8 cellular contexts compared by ENCODE assay signal in genomic region chr17:28384281-28385036, GRCh38. TPM values are rescaled to one million over a fixed set of nuclear protein-coding genes. Genes with fewer than 3 reads are reported as not detected.
DNase-seq lines count a peak whose midpoint lies in the region; ATAC-seq and TF ChIP-seq lines count a peak whose summit lies in the region.

No MANE protein-coding gene starts in this region.

- intact Hi-C loops in body of pancreas (cut with DNase I) = no loop called here

- H3K27me3 ChIP-seq in body of pancreas = no peaks in the 10 kb centered on the region

- H3K4me1 Mint-ChIP-seq in T-helper 17 cell (peaks cover 22% of the 10 kb centered on the region), memory B cell (peaks cover 15% of the 10 kb centered on the region)

- no peaks in the 10 kb centered on the region for H3K9me3 ChIP-seq in T-helper 17 cell (ENCODE audit: control insufficient read depth, low read length, poor library complexity, severe bottlenecking)
- H3K9me3 ChIP-seq in body of pancreas = no peaks in the 10 kb centered on the region

- peak; percentile 81 for ATAC-seq in HG03135 (IDR thresholded peaks at IDR 0.05; ENCODE audit: unreplicated experiment)
- peak; percentile 94 for ATAC-seq in T-helper 17 cell
- ATAC-seq in body of pancreas = peak; percentile 96
- peak; percentile 85 for ATAC-seq in memory B cell (ENCODE audit: low read depth)
- ATAC-seq in GM18870 (IDR thresholded peaks at IDR 0.05; ENCODE audit: unreplicated experiment) = no peak

- TF ChIP-seq POLR2A in body of pancreas (IDR thresholded peaks at IDR 0.05) = peak; percentile 69 to 88 (median 85)

- no peak for TF ChIP-seq CTCF in GM12864 (IDR thresholded peaks at IDR 0.05; ENCODE audit: low read depth, low read length, missing control alignments)
- peak in 2 of 7 experiments; percentile 5 to 14 for TF ChIP-seq CTCF in body of pancreas (IDR thresholded peaks at IDR 0.05)

- H3K4me3 Mint-ChIP-seq in T-helper 17 cell = peak overlapping the region; percentile 94
- H3K4me3 Mint-ChIP-seq in memory B cell = peak overlapping the region; percentile 92

- H3K27ac Mint-ChIP-seq in T-helper 17 cell = peak overlapping the region; percentile 91
- H3K27ac Mint-ChIP-seq in memory B cell = peak overlapping the region; percentile 35

- peak overlapping the region; percentile 66 to 85 (median 79) for H3K27ac ChIP-seq in body of pancreas

- peak overlapping the region; percentile 67 for H3K4me3 ChIP-seq in GM12864 (ENCODE audit: low read depth, low read length)
- peak overlapping the region; percentile 50 to 51 for H3K4me3 ChIP-seq in body of pancreas

- peaks cover 34% of the 10 kb centered on the region for H3K4me1 ChIP-seq in body of pancreas

- no peak for DNase-seq in GM12864 (ENCODE audit: low read depth)
- peak in 2 of 3 donors; percentile 46 for DNase-seq in T-helper 17 cell
- peak; percentile 90 to 93 (median 93) for DNase-seq in body of pancreas
- DNase-seq in memory B cell (ENCODE audit: low spot score in 2 of 2) = no peak
- peak; percentile 52 for DNase-seq in stimulated activated CD8-positive, alpha-beta memory T cell treated with anti-CD3 and anti-CD28 coated beads, Interleukin-4, amount 100 ng/mL, for 24 hours (ENCODE audit: low read depth)
- DNase-seq in NCI-H128 (lab: John Stamatoyannopoulos, UW; ENCODE audit: unreplicated experiment) = no peak

- peaks cover 0 to 12% of the 10 kb centered on the region in 2 donors for H3K36me3 ChIP-seq in body of pancreas (replicated peaks in 1 of 2; ENCODE audit: insufficient read depth in 1 of 2, low read depth in 2 of 2)

- H3K9me3 Mint-ChIP-seq in memory B cell = no peaks in the 10 kb centered on the region

- 2 to 22% methylated on average over 12 to 56 of the region's 56 CpGs for WGBS in body of pancreas, 2 donors

- no peaks in the 10 kb centered on the region for H3K27me3 Mint-ChIP-seq in T-helper 17 cell
- H3K27me3 Mint-ChIP-seq in memory B cell = peaks cover 10% of the 10 kb centered on the region

- H3K36me3 Mint-ChIP-seq in T-helper 17 cell (ENCODE audit: low read depth) (peaks cover 2% of the 10 kb centered on the region), memory B cell (peaks cover 12% of the 10 kb centered on the region)

RNA-seq across cellular contexts. Expression of gene SARM1, which starts 13.0 kb away (rescaled TPM):
- total RNA-seq in T-helper 17 cell = 10 to 100 TPM; 24.4 to 26.1 TPM
- 10 to 100 TPM; 13.7 to 33.9 TPM for total RNA-seq in body of pancreas

RNA-seq across cellular contexts. Expression of gene VTN, which starts 14.4 kb away (rescaled TPM):
- total RNA-seq in T-helper 17 cell (under 1 TPM in 1 of 2 donors, not detected in 1; 0.90 TPM), body of pancreas (1 to 10 TPM; 4.2 to 6.6 TPM)

RNA-seq across cellular contexts. Expression of gene SEBOX, which starts 19.5 kb away (rescaled TPM):
- total RNA-seq in T-helper 17 cell (not detected), body of pancreas (not detected)

RNA-seq across cellular contexts. Expression of gene SLC46A1, which starts 21.6 kb away (rescaled TPM):
- total RNA-seq in T-helper 17 cell (under 1 TPM; 0.50 to 0.99 TPM), body of pancreas (10 to 100 TPM in 1 of 2 donors, 1 to 10 TPM in 1; 8.6 to 17.6 TPM)

RNA-seq across cellular contexts. Expression of gene POLDIP2, which starts 27.1 kb away (rescaled TPM):
- 10 to 100 TPM; 24.6 to 30.7 TPM for total RNA-seq in T-helper 17 cell
- total RNA-seq in body of pancreas = 10 to 100 TPM; 50.8 to 54.4 TPM

Comparison
In these comparisons a context has a peak if more than half of its experiments do, and no peak if none do; other contexts are left out.
1. DNase-seq: peak in T-helper 17 cell (2 of 3), body of pancreas (4 of 4) and stimulated activated CD8-positive, alpha-beta memory T cell treated with anti-CD3 and anti-CD28 coated beads, Interleukin-4, amount 100 ng/mL, for 24 hours (single experiment); none in GM12864 (single experiment), memory B cell (0 of 2) and NCI-H128 (single experiment).